In the genomic region with DNA sequence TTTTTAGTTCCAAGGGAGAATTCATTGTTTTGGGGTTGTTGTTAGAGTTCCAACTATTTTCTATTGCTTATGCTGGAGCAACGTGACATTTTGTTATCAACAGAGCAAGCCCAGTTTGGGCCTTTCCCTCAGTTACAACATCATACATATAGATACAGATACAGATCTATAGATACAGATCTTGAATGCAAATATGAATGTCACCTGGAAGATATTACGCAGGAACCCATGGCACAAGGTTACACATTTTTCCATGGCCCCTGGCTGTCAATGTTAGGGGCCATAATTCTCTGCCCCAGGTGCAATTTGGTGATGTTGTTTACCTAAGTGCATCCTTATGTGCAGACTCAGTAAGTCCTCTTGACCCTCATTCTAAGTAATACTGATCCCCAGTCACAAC, we compare ENCODE assay signal across 7 cellular contexts.
"Had no signal": no experiment of that assay in that cellular context is flagged by ENCODE, and none has a peak within 500 bp of the region (broad histone marks: within the 10 kb centered on the region; RNA-seq: fewer than 3 reads in every experiment).

No MANE protein-coding gene starts in this region.

- DNase-seq: GM23248, GOT3, H9, HCEC 1CT, HFFc6, IMR-90 had no signal

- H3K9me3 Mint-ChIP-seq: HFFc6 had no signal

- H3K4me3 Mint-ChIP-seq: H9, HFFc6 had no signal

- H3K27ac Mint-ChIP-seq: H9, HFFc6 had no signal

- H2AFZ ChIP-seq: GM23248 had no signal

- ATAC-seq: K562 had no signal

- H3K27ac ChIP-seq: GM23248 had no signal

- H3K4me3 ChIP-seq: GM23248, K562 had no signal
